In genomic region chr15:74158855-74159650, GRCh38 we compare ENCODE assay signal across 17 cellular contexts. TPM values are rescaled to one million over a fixed set of nuclear protein-coding genes. Genes with fewer than 3 reads are reported as not detected.
DNase-seq lines count a peak whose midpoint lies in the region; ATAC-seq and TF ChIP-seq lines count a peak whose summit lies in the region.
"Had no signal": no experiment of that assay in that cellular context is flagged by ENCODE, and none has a peak within 500 bp of the region (broad histone marks: within the 10 kb centered on the region; RNA-seq: fewer than 3 reads in every experiment).

No MANE protein-coding gene starts in this region.

- ATAC-seq in GM18867 (IDR thresholded peaks at IDR 0.05; ENCODE audit: unreplicated experiment) (peak; percentile 72), GM21423 (IDR thresholded peaks at IDR 0.05; ENCODE audit: unreplicated experiment) (peak; percentile 53), HG03196 (IDR thresholded peaks at IDR 0.05; ENCODE audit: unreplicated experiment) (peak; percentile 55)

- H3K4me3 ChIP-seq in neural cell (ENCODE audit: low read length) = no peak overlapping the region
- H3K4me3 ChIP-seq in brain microvascular endothelial cell (ENCODE audit: low read depth, low read length) = no peak overlapping the region
- H3K4me3 ChIP-seq in OCI-LY7 (ENCODE audit: low read depth, low read length, poor library complexity, severe bottlenecking) = no peak overlapping the region
- H3K4me3 ChIP-seq: esophagus muscularis mucosa, SJSA1 had no signal

- in situ Hi-C loops in brain microvascular endothelial cell (cut with HindIII; ENCODE audit: low pct_ligation_motif_present, low sequenced_read_pairs) = no loop called here

- CTCF ChIA-PET in OCI-LY7 (lab: Charles Lee; ENCODE audit: unreplicated experiment) = no interaction called here

- TF ChIP-seq CTCF in neural cell (IDR thresholded peaks at IDR 0.05; ENCODE audit: poor library complexity, severe bottlenecking) (no peak), brain microvascular endothelial cell (IDR thresholded peaks at IDR 0.05; ENCODE audit: low read depth, low read length, missing control alignments) (no peak), OCI-LY7 (conservative IDR thresholded peaks at IDR 0.05; ENCODE audit: low read length) (no peak)

- H3K36me3 ChIP-seq in neural cell (ENCODE audit: insufficient read depth, low read length) (no peaks in the 10 kb centered on the region), brain microvascular endothelial cell (replicated peaks) (no peaks in the 10 kb centered on the region), OCI-LY7 (ENCODE audit: insufficient read depth, low read length) (no peaks in the 10 kb centered on the region)
- H3K36me3 ChIP-seq: esophagus muscularis mucosa, SJSA1 had no signal

- H3K9me2 ChIP-seq in neural cell (ENCODE audit: insufficient read depth, low read length) = no peaks in the 10 kb centered on the region
- H3K9me2 ChIP-seq in OCI-LY7 (ENCODE audit: insufficient read depth, low read length) = no peaks in the 10 kb centered on the region

- no peak for DNase-seq in NCI-H82 treated with DMSO at 0.1 percent for 48 hours (lab: John Stamatoyannopoulos, UW; ENCODE audit: unreplicated experiment)
- no peak for DNase-seq in SKM-1 (lab: John Stamatoyannopoulos, UW; ENCODE audit: unreplicated experiment)
- DNase-seq in brain microvascular endothelial cell = no peak
- no peak for DNase-seq in OCI-LY7 (ENCODE audit: low spot score)
- DNase-seq: activated naive CD4-positive, alpha-beta T cell; GOT3; NCI-H526 treated with DMSO at 0.1 percent for 48 hours; stimulated activated CD4-positive, alpha-beta T cell treated with anti-CD3 and anti-CD28 coated beads, Interleukin-4, amount 100 ng/mL, for 4 hours had no signal

- peaks cover 15% of the 10 kb centered on the region for H3F3A ChIP-seq in neural cell (ENCODE audit: insufficient read depth, low read length, poor library complexity, severe bottlenecking)

- H3K79me2 ChIP-seq in neural cell (replicated peaks; ENCODE audit: insufficient read depth, low read length) = no peaks in the 10 kb centered on the region
- H3K79me2 ChIP-seq in OCI-LY7 (ENCODE audit: insufficient read depth, low read depth, low read length) = no peaks in the 10 kb centered on the region

- peaks cover 7% of the 10 kb centered on the region for H3K4me1 ChIP-seq in OCI-LY7 (ENCODE audit: insufficient read depth, low read length, poor library complexity, severe bottlenecking)
- H3K4me1 ChIP-seq: SJSA1 had no signal

- H3K27ac ChIP-seq in neural cell (ENCODE audit: low read length) = peak overlapping the region; percentile 99
- H3K27ac ChIP-seq in brain microvascular endothelial cell = no peak overlapping the region
- H3K27ac ChIP-seq in OCI-LY7 (ENCODE audit: low read depth, low read length, poor library complexity, severe bottlenecking) = no peak overlapping the region
- H3K27ac ChIP-seq: SJSA1 had no signal

- intact Hi-C loops in OCI-LY7 (cut with micrococcal nuclease; ENCODE audit: unreplicated experiment) = no loop called here

- no peak overlapping the region for H3K4me2 ChIP-seq in neural cell (ENCODE audit: low read length)
- H3K4me2 ChIP-seq in OCI-LY7 (ENCODE audit: low read length) = no peak overlapping the region

- peak overlapping the region; percentile 76 for H3K9ac ChIP-seq in neural cell (ENCODE audit: low read length)

- no peaks in the 10 kb centered on the region for H3K9me3 ChIP-seq in neural cell (ENCODE audit: low read length)
- no peaks in the 10 kb centered on the region for H3K9me3 ChIP-seq in OCI-LY7 (ENCODE audit: low read length)
- H3K9me3 ChIP-seq: esophagus muscularis mucosa, SJSA1 had no signal

- BruUV-seq in OCI-LY7 (replicated peaks; lab: Mats Ljungman, UMichigan) = no TSS peak

- TF ChIP-seq EP300 in neural cell (conservative IDR thresholded peaks at IDR 0.05; ENCODE audit: poor library complexity, severe bottlenecking) = no peak

- H4K20me1 ChIP-seq in neural cell (ENCODE audit: insufficient read depth) (no peaks in the 10 kb centered on the region), OCI-LY7 (ENCODE audit: insufficient read depth, low read length) (no peaks in the 10 kb centered on the region)

- TF ChIP-seq RAD21 in neural cell (conservative IDR thresholded peaks at IDR 0.05) = no peak

- no peak overlapping the region for H2AFZ ChIP-seq in neural cell (ENCODE audit: low read depth, low read length)
- H2AFZ ChIP-seq in OCI-LY7 (ENCODE audit: low read length) = no peak overlapping the region

- H3K27me3 ChIP-seq in neural cell (ENCODE audit: insufficient read depth, low read depth, low read length) = no peaks in the 10 kb centered on the region
- H3K27me3 ChIP-seq in brain microvascular endothelial cell (replicated peaks) = no peaks in the 10 kb centered on the region
- H3K27me3 ChIP-seq: esophagus muscularis mucosa had no signal

- POLR2A ChIA-PET in OCI-LY7 (lab: Charles Lee) = no interaction called here

TF ChIP-seq in neural cell, 6 proteins besides CTCF, POLR2A, EP300 and RAD21:
- TF ChIP-seq EZH2 (IDR thresholded peaks at IDR 0.05; ENCODE audit: borderline replicate concordance, insufficient read depth, low read length, poor library complexity, severe bottlenecking) (no peak), SMC3 (conservative IDR thresholded peaks at IDR 0.05; ENCODE audit: poor library complexity) (no peak), MXI1 (conservative IDR thresholded peaks at IDR 0.05; ENCODE audit: poor library complexity, severe bottlenecking) (no peak), POLR2AphosphoS5 (IDR thresholded peaks at IDR 0.05) (no peak), REST (IDR thresholded peaks at IDR 0.05; ENCODE audit: borderline replicate concordance) (no peak), TAF1 (IDR thresholded peaks at IDR 0.05; ENCODE audit: low read depth) (no peak)

RNA-seq across cellular contexts. Expression of gene ISLR, which starts 14.5 kb away (rescaled TPM):
- not detected in 2 replicates for polyA plus RNA-seq in neural cell
- not detected in 2 replicates for polyA minus RNA-seq in neural cell
- not detected in 2 replicates for total RNA-seq in OCI-LY7 (2014; rRNA removed; shearing (Covaris generic))
- total RNA-seq in OCI-LY7 (2022) = not detected in 2 replicates
- total RNA-seq: MCF 10A, progenitor cell of endocrine pancreas, SJSA1 had no signal

RNA-seq across cellular contexts. Expression of gene ISLR2, which starts 28.7 kb away (rescaled TPM):
- 301 and 330 TPM in 2 replicates for polyA plus RNA-seq in neural cell
- polyA minus RNA-seq in neural cell = 444 and 493 TPM in 2 replicates
- not detected in 2 replicates for total RNA-seq in OCI-LY7 (2014; rRNA removed; shearing (Covaris generic))
- total RNA-seq in OCI-LY7 (2022) = not detected in 2 replicates
- total RNA-seq: MCF 10A, SJSA1 had no signal

RNA-seq across cellular contexts. Expression of gene STRA6, which starts 43.5 kb away (rescaled TPM):
- polyA plus RNA-seq in neural cell = 4.4 and 11.9 TPM in 2 replicates
- 8.5 and 9.6 TPM in 2 replicates for polyA minus RNA-seq in neural cell
- not detected in 2 replicates for total RNA-seq in OCI-LY7 (2014; rRNA removed; shearing (Covaris generic))
- total RNA-seq in OCI-LY7 (2022) = not detected in 2 replicates
- total RNA-seq: MCF 10A, mesenteric fat pad had no signal
